15 cellular contexts compared by ENCODE assay signal in the genomic region with DNA sequence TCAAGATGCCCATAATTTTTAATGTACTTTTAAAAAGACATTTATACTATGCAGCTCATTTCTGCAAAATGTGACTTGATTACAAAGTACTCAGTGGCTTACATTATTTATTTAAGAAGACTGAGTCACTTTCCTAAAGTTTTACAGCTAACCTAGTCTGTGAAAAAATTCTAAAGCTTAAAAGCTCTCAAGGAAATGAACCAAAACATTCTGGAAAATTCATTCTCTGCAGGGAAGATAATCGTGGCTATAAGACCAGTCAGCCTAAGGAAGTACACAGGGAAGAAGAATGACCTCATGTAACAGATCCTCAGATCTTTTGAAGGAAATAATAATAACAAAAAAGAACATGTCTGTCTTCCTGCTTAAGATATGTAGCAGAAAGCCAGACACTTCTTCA.
DNase-seq lines count a peak whose midpoint lies in the region; ATAC-seq and TF ChIP-seq lines count a peak whose summit lies in the region.
"Had no signal": no experiment of that assay in that cellular context is flagged by ENCODE, and none has a peak within 500 bp of the region (broad histone marks: within the 10 kb centered on the region; RNA-seq: fewer than 3 reads in every experiment).

No MANE protein-coding gene starts in this region.

- H3K36me3 Mint-ChIP-seq in activated CD4-positive, alpha-beta T cell treated with anti-CD3 and anti-CD28 coated beads, Interleukin-2, amount 10 ng/mL, durations not matched to agents 24 days and 14 days (ENCODE audit: low read depth), result no peaks in the 10 kb centered on the region
- H3K36me3 Mint-ChIP-seq: activated CD8-positive, alpha-beta memory T cell treated with anti-CD3 and anti-CD28 coated beads, Interleukin-2, amount 10 ng/mL, durations not matched to agents 7 days and 5 days; IgD-negative memory B cell had no signal

- intact Hi-C loops in activated CD4-positive, alpha-beta T cell treated with anti-CD3 and anti-CD28 coated beads, Interleukin-2, amount 10 ng/mL, durations not matched to agents 24 days and 14 days (cut with micrococcal nuclease), result no loop called here

- H3K4me3 ChIP-seq in RWPE2 (ENCODE audit: severe bottlenecking) (no peak overlapping the region), epithelial cell of esophagus (ENCODE audit: low read length) (no peak overlapping the region), osteoblast (ENCODE audit: insufficient read depth, low read length) (no peak overlapping the region)
- H3K4me3 ChIP-seq: dorsolateral prefrontal cortex, testis had no signal

- no peaks in the 10 kb centered on the region for H3K4me1 Mint-ChIP-seq in activated CD4-positive, alpha-beta T cell treated with anti-CD3 and anti-CD28 coated beads, Interleukin-2, amount 10 ng/mL, durations not matched to agents 24 days and 14 days
- H3K4me1 Mint-ChIP-seq: activated CD8-positive, alpha-beta memory T cell treated with anti-CD3 and anti-CD28 coated beads, Interleukin-2, amount 10 ng/mL, durations not matched to agents 7 days and 5 days; IgD-negative memory B cell had no signal

- peak overlapping the region; percentile 27 for H3K4me2 ChIP-seq in osteoblast (ENCODE audit: insufficient read depth, low read length)

- H3K4me3 Mint-ChIP-seq in activated CD4-positive, alpha-beta T cell treated with anti-CD3 and anti-CD28 coated beads, Interleukin-2, amount 10 ng/mL, durations not matched to agents 24 days and 14 days, result no peak overlapping the region
- H3K4me3 Mint-ChIP-seq: activated CD8-positive, alpha-beta memory T cell treated with anti-CD3 and anti-CD28 coated beads, Interleukin-2, amount 10 ng/mL, durations not matched to agents 7 days and 5 days; IgD-negative memory B cell had no signal

- peaks cover 5% of the 10 kb centered on the region for H3K27me3 Mint-ChIP-seq in activated CD4-positive, alpha-beta T cell treated with anti-CD3 and anti-CD28 coated beads, Interleukin-2, amount 10 ng/mL, durations not matched to agents 24 days and 14 days

- no peak overlapping the region for H2AFZ ChIP-seq in osteoblast (ENCODE audit: low read length)

- no peaks in the 10 kb centered on the region for H3K79me2 ChIP-seq in osteoblast (ENCODE audit: insufficient read depth, low read length)

- ATAC-seq in RWPE2 (ENCODE audit: low read depth) (peak; percentile 9; the same call in 2 of the 3 replicates), HG02571 (IDR thresholded peaks at IDR 0.05; ENCODE audit: unreplicated experiment) (no peak)
- ATAC-seq: activated CD8-positive, alpha-beta memory T cell treated with anti-CD3 and anti-CD28 coated beads, Interleukin-2, amount 10 ng/mL, durations not matched to agents 7 days and 5 days had no signal

- no peaks in the 10 kb centered on the region for H3K9me3 Mint-ChIP-seq in activated CD4-positive, alpha-beta T cell treated with anti-CD3 and anti-CD28 coated beads, Interleukin-2, amount 10 ng/mL, durations not matched to agents 24 days and 14 days
- H3K9me3 Mint-ChIP-seq: IgD-negative memory B cell had no signal

- H3K27ac Mint-ChIP-seq in activated CD4-positive, alpha-beta T cell treated with anti-CD3 and anti-CD28 coated beads, Interleukin-2, amount 10 ng/mL, durations not matched to agents 24 days and 14 days, result no peak overlapping the region
- H3K27ac Mint-ChIP-seq: activated CD8-positive, alpha-beta memory T cell treated with anti-CD3 and anti-CD28 coated beads, Interleukin-2, amount 10 ng/mL, durations not matched to agents 7 days and 5 days; IgD-negative memory B cell had no signal

- H3K4me1 ChIP-seq in RWPE2 (ENCODE audit: insufficient read depth, poor library complexity, severe bottlenecking) (peaks cover 36% of the 10 kb centered on the region), osteoblast (ENCODE audit: insufficient read depth, low read length) (peaks cover 39% of the 10 kb centered on the region)

- H3K27me3 ChIP-seq in RWPE2 (ENCODE audit: insufficient read depth, poor library complexity, severe bottlenecking) (no peaks in the 10 kb centered on the region), osteoblast (ENCODE audit: insufficient read depth, low read length) (no peaks in the 10 kb centered on the region)
- H3K27me3 ChIP-seq: dorsolateral prefrontal cortex, testis had no signal

- H3K9me3 ChIP-seq in RWPE2 (ENCODE audit: severe bottlenecking) (no peaks in the 10 kb centered on the region), osteoblast (ENCODE audit: low read depth, low read length) (no peaks in the 10 kb centered on the region)
- H3K9me3 ChIP-seq: testis had no signal

- H3K27ac ChIP-seq in RWPE2 (ENCODE audit: poor library complexity, severe bottlenecking), result peak overlapping the region; percentile 69
- peak overlapping the region; percentile 53 for H3K27ac ChIP-seq in osteoblast (ENCODE audit: low read depth, low read length)
- H3K27ac ChIP-seq: testis had no signal

- no peaks in the 10 kb centered on the region for H4K20me1 ChIP-seq in osteoblast (ENCODE audit: insufficient read depth, low read length)

- no peaks in the 10 kb centered on the region for H3K36me3 ChIP-seq in RWPE2 (ENCODE audit: low read depth)
- H3K36me3 ChIP-seq in osteoblast (ENCODE audit: insufficient read depth, low read length), result no peaks in the 10 kb centered on the region

- DNase-seq in EL (peak; percentile 67), RWPE2 (ENCODE audit: low spot score) (no peak), epithelial cell of esophagus (ENCODE audit: low read depth) (peak; percentile 11), osteoblast (ENCODE audit: insufficient read length, low spot score, missing footprints) (peak; percentile 43), NCI-H2081 (lab: John Stamatoyannopoulos, UW) (no peak), NCI-H510A (lab: John Stamatoyannopoulos, UW) (no peak)
- DNase-seq in activated CD4-positive, alpha-beta T cell treated with anti-CD3 and anti-CD28 coated beads, Interleukin-2, amount 10 ng/mL, durations not matched to agents 24 days and 14 days, result no peak
- DNase-seq: activated CD8-positive, alpha-beta memory T cell treated with anti-CD3 and anti-CD28 coated beads, Interleukin-2, amount 10 ng/mL, durations not matched to agents 7 days and 5 days; activated naive CD4-positive, alpha-beta T cell treated with anti-CD3 and anti-CD28 coated beads, Interleukin-2, amount 50 U/mL, for 16 hours; dorsolateral prefrontal cortex; NCI-H1436; SHP77; testis had no signal

- TF ChIP-seq CTCF in RWPE2 (IDR thresholded peaks at IDR 0.05; ENCODE audit: poor library complexity, severe bottlenecking) (no peak), epithelial cell of esophagus (IDR thresholded peaks at IDR 0.05; ENCODE audit: insufficient read depth, low read depth, low read length, missing control alignments) (no peak), osteoblast (IDR thresholded peaks at IDR 0.05; ENCODE audit: extremely low read depth, low read depth, low read length) (no peak)

Comparison
In these comparisons a context has a peak if more than half of its experiments do, and no peak if none do; other contexts are left out.
1. DNase-seq: peak in EL (single experiment), epithelial cell of esophagus (single experiment) and osteoblast (single experiment); none in RWPE2 (single experiment), NCI-H2081 (0 of 2), NCI-H510A (single experiment) and activated CD4-positive, alpha-beta T cell treated with anti-CD3 and anti-CD28 coated beads, Interleukin-2, amount 10 ng/mL, durations not matched to agents 24 days and 14 days (single experiment).